Comparison of ENCODE assay signal across 10 cellular contexts in genomic region chr12:15527201-15527782, GRCh38.
DNase-seq lines count a peak whose midpoint lies in the region; ATAC-seq and TF ChIP-seq lines count a peak whose summit lies in the region.
"Had no signal": no experiment of that assay in that cellular context is flagged by ENCODE, and none has a peak within 500 bp of the region (broad histone marks: within the 10 kb centered on the region; RNA-seq: fewer than 3 reads in every experiment).

No MANE protein-coding gene starts in this region.

- TF ChIP-seq CTCF in GM13976 (IDR thresholded peaks at IDR 0.05; ENCODE audit: borderline replicate concordance, control extremely low read depth, extremely low read depth, insufficient read depth, missing control alignments) (peak; percentile 3), progenitor cell of endocrine pancreas (IDR thresholded peaks at IDR 0.05; ENCODE audit: unreplicated experiment) (peak; percentile 43)

- H3K36me3 Mint-ChIP-seq in progenitor cell of endocrine pancreas (ENCODE audit: insufficient read depth) = peaks cover 3% of the 10 kb centered on the region

- H3K27me3 Mint-ChIP-seq in progenitor cell of endocrine pancreas = peaks cover 4% of the 10 kb centered on the region

- in situ Hi-C loops in GM13976 (cut with MboI; ENCODE audit: low sequenced_read_pairs, unreplicated experiment) = no loop called here

- H3K4me1 Mint-ChIP-seq in progenitor cell of endocrine pancreas (ENCODE audit: low read depth) = peaks cover 7% of the 10 kb centered on the region

- DNase-seq in GM13976 (ENCODE audit: low spot score) = no peak
- DNase-seq in NOMO-1 treated with dmso at 0.1 percent for 144 hours (lab: John Stamatoyannopoulos, UW; ENCODE audit: unreplicated experiment) = peak; percentile 21
- peak; percentile 14 for DNase-seq in fibroblast of gingiva (ENCODE audit: low read depth)
- no peak for DNase-seq in progenitor cell of endocrine pancreas (ENCODE audit: low spot score, unreplicated experiment)
- DNase-seq in NCI-H2196 treated with DMSO at 0.1 percent for 48 hours (lab: John Stamatoyannopoulos, UW; ENCODE audit: unreplicated experiment) = no peak
- no peak for DNase-seq in T-helper 2 cell
- no peak for DNase-seq in NCI-H774 (lab: John Stamatoyannopoulos, UW)

- no peak for ATAC-seq in HG02763 (IDR thresholded peaks at IDR 0.05; ENCODE audit: unreplicated experiment)

- H3K27ac Mint-ChIP-seq in progenitor cell of endocrine pancreas = peak overlapping the region; percentile 23
- H3K27ac Mint-ChIP-seq: nephron had no signal

- no peak overlapping the region for H3K4me3 Mint-ChIP-seq in progenitor cell of endocrine pancreas (ENCODE audit: low read depth)
- H3K4me3 Mint-ChIP-seq: central memory CD8-positive, alpha-beta T cell; nephron had no signal

- H3K9me3 Mint-ChIP-seq in progenitor cell of endocrine pancreas (ENCODE audit: low read depth) = peaks cover 10% of the 10 kb centered on the region
- H3K9me3 Mint-ChIP-seq: central memory CD8-positive, alpha-beta T cell had no signal

Comparison
In these comparisons a context has a peak if more than half of its experiments do, and no peak if none do; other contexts are left out.
1. DNase-seq: peak in NOMO-1 treated with dmso at 0.1 percent for 144 hours (single experiment) and fibroblast of gingiva (single experiment); none in GM13976 (single experiment), progenitor cell of endocrine pancreas (single experiment), NCI-H2196 treated with DMSO at 0.1 percent for 48 hours (single experiment), T-helper 2 cell (0 of 5) and NCI-H774 (single experiment).